8 cellular contexts compared by ENCODE assay signal in genomic region chr6:34243901-34244884, GRCh38. TPM values are rescaled to one million over a fixed set of nuclear protein-coding genes. Genes with fewer than 3 reads are reported as not detected.
DNase-seq lines count a peak whose midpoint lies in the region; ATAC-seq and TF ChIP-seq lines count a peak whose summit lies in the region.

No MANE protein-coding gene starts in this region.

- no peaks in the 10 kb centered on the region for H3K9me3 ChIP-seq in esophagus muscularis mucosa

- no peaks in the 10 kb centered on the region for H3K27me3 ChIP-seq in esophagus muscularis mucosa

- intact Hi-C loops in esophagus muscularis mucosa (cut with DNase I) = loop anchor here (10.0 kb wide), 1 partner anchor 361 kb away; no protein-coding TSS in a partner anchor

- H3K9me3 Mint-ChIP-seq in activated CD8-positive, alpha-beta memory T cell treated with anti-CD3 and anti-CD28 coated beads, Interleukin-2, amount 10 ng/mL, durations not matched to agents 7 days and 5 days (ENCODE audit: low read depth) = no peaks in the 10 kb centered on the region

- peaks cover 25 to 47% (median 37%) of the 10 kb centered on the region in 4 donors for H3K4me1 ChIP-seq in esophagus muscularis mucosa

- H3K27me3 Mint-ChIP-seq in activated CD8-positive, alpha-beta memory T cell treated with anti-CD3 and anti-CD28 coated beads, Interleukin-2, amount 10 ng/mL, durations not matched to agents 7 days and 5 days = no peaks in the 10 kb centered on the region

- H3K27ac ChIP-seq in esophagus muscularis mucosa (replicated peaks in 1 of 4) = peak overlapping the region; percentile 65 to 75 (median 66)

- peak; percentile 98 for DNase-seq in Daoy (ENCODE audit: low read depth)
- peak; percentile 89 for DNase-seq in LoVo (ENCODE audit: low spot score)
- peak; percentile 67 for DNase-seq in activated CD8-positive, alpha-beta memory T cell treated with anti-CD3 and anti-CD28 coated beads, Interleukin-2, amount 10 ng/mL, durations not matched to agents 7 days and 5 days
- DNase-seq in esophagus muscularis mucosa (ENCODE audit: extremely low spot score) = no peak
- peak; percentile 80 for DNase-seq in occipital lobe (lab: John Stamatoyannopoulos, UW)

- H3K27ac Mint-ChIP-seq in activated CD8-positive, alpha-beta memory T cell treated with anti-CD3 and anti-CD28 coated beads, Interleukin-2, amount 10 ng/mL, durations not matched to agents 7 days and 5 days = peak overlapping the region; percentile 66

- 28% methylated on average over 11 of the region's 19 CpGs for WGBS in esophagus muscularis mucosa

- TF ChIP-seq POLR2A in esophagus muscularis mucosa (IDR thresholded peaks at IDR 0.05; ENCODE audit: low read depth) = no peak

- no peak for ATAC-seq in activated CD8-positive, alpha-beta memory T cell treated with anti-CD3 and anti-CD28 coated beads, Interleukin-2, amount 10 ng/mL, durations not matched to agents 7 days and 5 days
- ATAC-seq in HG03469 (IDR thresholded peaks at IDR 0.05; ENCODE audit: unreplicated experiment) = no peak
- no peak for ATAC-seq in HG03354 (IDR thresholded peaks at IDR 0.05; ENCODE audit: poor library complexity, severe bottlenecking, unreplicated experiment)
- ATAC-seq in HG03280 (IDR thresholded peaks at IDR 0.05; ENCODE audit: unreplicated experiment) = no peak

- peaks cover 81% of the 10 kb centered on the region for H3K4me1 Mint-ChIP-seq in activated CD8-positive, alpha-beta memory T cell treated with anti-CD3 and anti-CD28 coated beads, Interleukin-2, amount 10 ng/mL, durations not matched to agents 7 days and 5 days

- no peak for TF ChIP-seq EP300 in esophagus muscularis mucosa (IDR thresholded peaks at IDR 0.05)

- H3K36me3 ChIP-seq in esophagus muscularis mucosa = peaks cover 6 to 22% (median 18%) of the 10 kb centered on the region in 4 donors

- CTCF ChIA-PET in activated CD8-positive, alpha-beta memory T cell treated with anti-CD3 and anti-CD28 coated beads, Interleukin-2, amount 10 ng/mL, durations not matched to agents 7 days and 5 days (lab: Charles Lee) = interaction anchor here (0.9 to 1.2 kb wide), 2 partner anchors 48 to 170 kb away, joined by 3 to 6 read pairs; no protein-coding TSS in a partner anchor

- TF ChIP-seq CTCF in esophagus muscularis mucosa (IDR thresholded peaks at IDR 0.05) = peak in 2 of 3 experiments; percentile 9 to 10

- no peak overlapping the region for H3K4me3 Mint-ChIP-seq in activated CD8-positive, alpha-beta memory T cell treated with anti-CD3 and anti-CD28 coated beads, Interleukin-2, amount 10 ng/mL, durations not matched to agents 7 days and 5 days

- H3K36me3 Mint-ChIP-seq in activated CD8-positive, alpha-beta memory T cell treated with anti-CD3 and anti-CD28 coated beads, Interleukin-2, amount 10 ng/mL, durations not matched to agents 7 days and 5 days = peaks cover 35% of the 10 kb centered on the region

- peak overlapping the region in 2 of 4 donors; percentile 11 to 25 for H3K4me3 ChIP-seq in esophagus muscularis mucosa

RNA-seq across cellular contexts. Expression of gene SMIM29, which starts 4.6 kb away (rescaled TPM):
- 53.3 and 58.3 TPM in 2 replicates for total RNA-seq in Daoy (2014; rRNA removed; shearing (Covaris generic))
- total RNA-seq in activated CD8-positive, alpha-beta memory T cell treated with anti-CD3 and anti-CD28 coated beads, Interleukin-2, amount 10 ng/mL, durations not matched to agents 7 days and 5 days = 10 to 100 TPM; 34.0 to 41.4 TPM
- 10 to 100 TPM; 21.2 to 26.3 (median 23.4) TPM for total RNA-seq in esophagus muscularis mucosa
- total RNA-seq in occipital lobe = 18.7 TPM

RNA-seq across cellular contexts. Expression of gene HMGA1, which starts 7.5 kb away (rescaled TPM):
- total RNA-seq in Daoy (2014; rRNA removed; shearing (Covaris generic)) = 489 and 504 TPM in 2 replicates
- 100 to 1,000 TPM; 214 to 312 TPM for total RNA-seq in activated CD8-positive, alpha-beta memory T cell treated with anti-CD3 and anti-CD28 coated beads, Interleukin-2, amount 10 ng/mL, durations not matched to agents 7 days and 5 days
- 10 to 100 TPM in 3 of 4 donors, 1 to 10 TPM in 1; 8.3 to 27.2 (median 17.5) TPM for total RNA-seq in esophagus muscularis mucosa
- total RNA-seq in occipital lobe = 25.0 TPM
